ENCODE assay signal across 20 cellular contexts in the genomic region with DNA sequence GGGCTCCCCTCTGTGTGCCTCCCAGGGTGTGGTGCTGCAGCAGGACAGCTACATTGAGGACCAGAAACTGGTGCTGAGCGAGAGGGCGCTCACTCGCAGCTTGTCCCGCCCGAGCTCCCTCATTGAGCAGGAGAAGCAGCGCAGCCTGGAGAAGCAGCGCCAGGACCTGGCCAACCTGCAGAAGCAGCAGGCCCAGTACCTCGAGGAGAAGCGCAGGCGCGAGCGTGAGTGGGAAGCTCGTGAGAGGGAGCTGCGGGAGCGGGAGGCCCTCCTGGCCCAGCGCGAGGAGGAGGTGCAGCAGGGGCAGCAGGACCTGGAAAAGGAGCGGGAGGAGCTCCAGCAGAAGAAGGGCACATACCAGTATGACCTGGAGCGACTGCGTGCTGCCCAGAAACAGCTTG. TPM values are rescaled to one million over a fixed set of nuclear protein-coding genes. Genes with fewer than 3 reads are reported as not detected.
A peak's percentile ranks its signal among the peaks of the same experiment; 100 is the strongest.
DNase-seq lines count a peak whose midpoint lies in the region; ATAC-seq and TF ChIP-seq lines count a peak whose summit lies in the region.
"Had no signal": no experiment of that assay in that cellular context is flagged by ENCODE, and none has a peak within 500 bp of the region (broad histone marks: within the 10 kb centered on the region; RNA-seq: fewer than 3 reads in every experiment).

No MANE protein-coding gene starts in this region.

- TF ChIP-seq CTCF in WTC11 (IDR thresholded peaks at IDR 0.05): no peak
- TF ChIP-seq CTCF in uterus (IDR thresholded peaks at IDR 0.05): no peak

- H3K27ac ChIP-seq in right cardiac atrium (ENCODE audit: low read length): no peak overlapping the region
- H3K27ac ChIP-seq in uterus: peak overlapping the region; percentile 58 to 62
- H3K27ac ChIP-seq: colonic mucosa, thyroid gland had no signal

- H3K4me3 ChIP-seq in right cardiac atrium (ENCODE audit: low read length) (no peak overlapping the region), uterus (no peak overlapping the region)
- H3K4me3 ChIP-seq: colonic mucosa, HAP-1, thyroid gland had no signal

- no peaks in the 10 kb centered on the region for H3K36me3 ChIP-seq in uterus

- no peaks in the 10 kb centered on the region for H3K27me3 Mint-ChIP-seq in WTC11 (ENCODE audit: low read depth)
- H3K27me3 Mint-ChIP-seq in activated T-helper 17 cell treated with anti-CD3 and anti-CD28 coated beads, Interleukin-2, amount 50 U/mL, for 72 hours: no peaks in the 10 kb centered on the region
- H3K27me3 Mint-ChIP-seq: CD4-positive, alpha-beta T cell; natural killer cell treated with Interleukin-12 subunit alpha and Interleukin-12 subunit beta and Interleukin-15 and Interleukin-18, amount 100 ng/mL, for 72 hours had no signal

- H3K4me3 Mint-ChIP-seq in WTC11: no peak overlapping the region
- H3K4me3 Mint-ChIP-seq in activated T-helper 17 cell treated with anti-CD3 and anti-CD28 coated beads, Interleukin-2, amount 50 U/mL, for 72 hours: no peak overlapping the region
- H3K4me3 Mint-ChIP-seq: activated CD8-positive, alpha-beta T cell treated with anti-CD3 and anti-CD28 coated beads, Interleukin-2, amount 10 ng/mL, durations not matched to agents 7 days and 5 days; CD4-positive, alpha-beta T cell; natural killer cell treated with Interleukin-12 subunit alpha and Interleukin-12 subunit beta and Interleukin-15 and Interleukin-18, amount 100 ng/mL, for 72 hours had no signal

- H3K4me1 Mint-ChIP-seq in WTC11: peaks cover 9% of the 10 kb centered on the region
- no peaks in the 10 kb centered on the region for H3K4me1 Mint-ChIP-seq in activated T-helper 17 cell treated with anti-CD3 and anti-CD28 coated beads, Interleukin-2, amount 50 U/mL, for 72 hours

- H3K4me1 ChIP-seq in right cardiac atrium (ENCODE audit: control insufficient read depth, insufficient read depth, low read length) (no peaks in the 10 kb centered on the region), uterus (peaks cover 0 to 7% of the 10 kb centered on the region in 2 donors)
- H3K4me1 ChIP-seq: colonic mucosa, HAP-1, thyroid gland had no signal

- no peak overlapping the region; the same call in 1 of the 2 replicates for H3K27ac Mint-ChIP-seq in WTC11
- H3K27ac Mint-ChIP-seq in activated T-helper 17 cell treated with anti-CD3 and anti-CD28 coated beads, Interleukin-2, amount 50 U/mL, for 72 hours: no peak overlapping the region
- H3K27ac Mint-ChIP-seq: activated CD8-positive, alpha-beta T cell treated with anti-CD3 and anti-CD28 coated beads, Interleukin-2, amount 10 ng/mL, durations not matched to agents 7 days and 5 days had no signal

- DNase-seq in right cardiac atrium: peak in 2 of 3 donors; percentile 55 to 60
- DNase-seq in cardiac septum (ENCODE audit: low spot score): no peak
- no peak for DNase-seq in WTC11 (ENCODE audit: low spot score)
- no peak for DNase-seq in left lobe of liver (ENCODE audit: low spot score)
- peak in 1 of 2 donors; percentile 31 for DNase-seq in uterus
- DNase-seq: activated CD8-positive, alpha-beta T cell treated with anti-CD3 and anti-CD28 coated beads, Interleukin-2, amount 10 ng/mL, durations not matched to agents 7 days and 5 days; CD4-positive, alpha-beta T cell; colonic mucosa; DMS153; KBM-7; left colon; NCI-H526 treated with DMSO at 0.1 percent for 48 hours; stimulated activated naive CD4-positive, alpha-beta T cell treated with Interleukin-2 at 50 U/mL for 16 hours; SW 1271; thyroid gland had no signal

- peaks cover 62% of the 10 kb centered on the region for H3K36me3 Mint-ChIP-seq in WTC11
- H3K36me3 Mint-ChIP-seq in activated T-helper 17 cell treated with anti-CD3 and anti-CD28 coated beads, Interleukin-2, amount 50 U/mL, for 72 hours (ENCODE audit: low read depth): peaks cover 99% of the 10 kb centered on the region

- H3K9me3 ChIP-seq in right cardiac atrium (ENCODE audit: control insufficient read depth, low read length) (no peaks in the 10 kb centered on the region), uterus (no peaks in the 10 kb centered on the region)
- H3K9me3 ChIP-seq: colonic mucosa, HAP-1, thyroid gland had no signal

- TF ChIP-seq POLR2A in uterus (IDR thresholded peaks at IDR 0.05): no peak

- H3K27me3 ChIP-seq in right cardiac atrium (ENCODE audit: control insufficient read depth, insufficient read depth): no peaks in the 10 kb centered on the region
- no peaks in the 10 kb centered on the region for H3K27me3 ChIP-seq in uterus
- H3K27me3 ChIP-seq: colonic mucosa, thyroid gland had no signal

- ATAC-seq in right cardiac atrium (peak in 1 of 2 donors; percentile 6), WTC11 (peak; percentile 49), left lobe of liver (peak; percentile 9), HG02973 (IDR thresholded peaks at IDR 0.05; ENCODE audit: unreplicated experiment) (no peak)
- ATAC-seq in activated T-helper 17 cell treated with anti-CD3 and anti-CD28 coated beads, Interleukin-2, amount 50 U/mL, for 72 hours (replicated peaks): no peak
- ATAC-seq: activated CD4-positive, CD25-positive, alpha-beta regulatory T cell treated with anti-CD3 and anti-CD28 coated beads, Interleukin-2, amount 50 U/mL, for 24 hours; activated CD8-positive, alpha-beta T cell treated with anti-CD3 and anti-CD28 coated beads, Interleukin-2, amount 10 ng/mL, durations not matched to agents 7 days and 5 days; left colon; natural killer cell treated with Interleukin-12 subunit alpha and Interleukin-12 subunit beta and Interleukin-15 and Interleukin-18, amount 100 ng/mL, for 72 hours had no signal

- POLR2A ChIA-PET in WTC11 (lab: Charles Lee): interaction anchor here (1.4 to 2.8 kb wide), 2 partner anchors 11 to 48 kb away, joined by 6 to 12 read pairs; no protein-coding TSS in a partner anchor

- intact Hi-C loops in right cardiac atrium (cut with DNase I) (loop anchor here in 2 of 4 donors (5.0 to 10.0 kb wide), 2 partner anchors 54 to 91 kb away; partner anchors contain the start of gene KLHL25 (in 2 of the 2)), cardiac septum (cut with DNase I) (no loop called here), uterus (cut with DNase I; ENCODE audit: low total_unique reads) (no loop called here)

- H3K9me3 Mint-ChIP-seq in WTC11: no peaks in the 10 kb centered on the region
- no peaks in the 10 kb centered on the region for H3K9me3 Mint-ChIP-seq in activated T-helper 17 cell treated with anti-CD3 and anti-CD28 coated beads, Interleukin-2, amount 50 U/mL, for 72 hours
- H3K9me3 Mint-ChIP-seq: CD4-positive, alpha-beta T cell; natural killer cell treated with Interleukin-12 subunit alpha and Interleukin-12 subunit beta and Interleukin-15 and Interleukin-18, amount 100 ng/mL, for 72 hours had no signal

- CTCF ChIA-PET in WTC11 (lab: Charles Lee): interaction anchor here (0.9 to 3.8 kb wide), 6 partner anchors 9 to 444 kb away, joined by 3 to 21 read pairs (median 10); no protein-coding TSS in a partner anchor

- 92% methylated on average over 20 of the region's 20 CpGs for WGBS in right cardiac atrium

TF ChIP-seq in WTC11, 78 proteins besides CTCF, POLR2A, EP300 and RAD21:
- TF ChIP-seq ZNF121 (CRISPR knock-in tag; IDR thresholded peaks at IDR 0.05): peak; percentile 28; the same call in 1 of the 2 replicates
- TF ChIP-seq, protein P1, sequence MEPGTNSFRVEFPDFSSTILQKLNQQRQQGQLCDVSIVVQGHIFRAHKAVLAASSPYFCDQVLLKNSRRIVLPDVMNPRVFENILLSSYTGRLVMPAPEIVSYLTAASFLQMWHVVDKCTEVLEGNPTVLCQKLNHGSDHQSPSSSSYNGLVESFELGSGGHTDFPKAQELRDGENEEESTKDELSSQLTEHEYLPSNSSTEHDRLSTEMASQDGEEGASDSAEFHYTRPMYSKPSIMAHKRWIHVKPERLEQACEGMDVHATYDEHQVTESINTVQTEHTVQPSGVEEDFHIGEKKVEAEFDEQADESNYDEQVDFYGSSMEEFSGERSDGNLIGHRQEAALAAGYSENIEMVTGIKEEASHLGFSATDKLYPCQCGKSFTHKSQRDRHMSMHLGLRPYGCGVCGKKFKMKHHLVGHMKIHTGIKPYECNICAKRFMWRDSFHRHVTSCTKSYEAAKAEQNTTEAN (CRISPR knock-in tag; IDR thresholded peaks at IDR 0.05): no peak

RNA-seq across cellular contexts. Expression of gene KLHL25, which starts 53.7 kb away (rescaled TPM):
- total RNA-seq in right cardiac atrium (1 to 10 TPM; 3.4 to 6.6 (median 5.3) TPM), cardiac septum (5.1 TPM), WTC11 (2021) (14.1 to 15.8 TPM (median 15.0 TPM) in 3 replicates), left lobe of liver (6.7 TPM), uterus (10 to 100 TPM in 2 of 4 donors, 1 to 10 TPM in 2; 6.2 to 19.5 (median 11.9) TPM)
- 4.1 TPM for polyA plus RNA-seq in right cardiac atrium
- total RNA-seq in activated T-helper 17 cell treated with anti-CD3 and anti-CD28 coated beads, Interleukin-2, amount 50 U/mL, for 72 hours: 1 to 10 TPM; 3.4 to 4.6 TPM

Comparison
In these comparisons a context has a peak if more than half of its experiments do, and no peak if none do; other contexts are left out.
1. DNase-seq: peak in right cardiac atrium (2 of 3); none in cardiac septum (single experiment), WTC11 (single experiment) and left lobe of liver (single experiment).
2. ATAC-seq: peak in WTC11 (single experiment) and left lobe of liver (single experiment); none in activated T-helper 17 cell treated with anti-CD3 and anti-CD28 coated beads, Interleukin-2, amount 50 U/mL, for 72 hours (single experiment) and HG02973 (single experiment).